ENCODE assay signal across 27 cellular contexts in the genomic region with DNA sequence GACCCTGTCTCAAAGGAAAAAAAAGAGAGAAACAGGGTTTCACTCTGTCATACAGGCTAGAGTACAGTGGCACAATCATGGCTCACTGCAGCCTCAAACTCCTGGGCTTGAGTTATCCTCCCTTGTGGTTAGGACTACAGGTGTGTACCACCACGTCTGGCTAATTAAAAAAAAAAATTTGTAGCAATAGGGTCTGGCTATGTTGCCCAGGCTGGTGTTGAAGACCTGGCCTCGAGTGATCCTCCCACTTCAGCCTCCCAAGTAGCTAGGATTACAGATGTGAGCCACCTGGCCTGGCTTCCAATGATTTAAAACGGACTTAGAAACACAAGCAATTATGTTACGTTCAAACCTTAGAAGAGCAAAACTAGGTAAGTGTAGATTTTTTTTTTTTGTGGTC. TPM values are rescaled to one million over a fixed set of nuclear protein-coding genes. Genes with fewer than 3 reads are reported as not detected.
DNase-seq lines count a peak whose midpoint lies in the region; ATAC-seq and TF ChIP-seq lines count a peak whose summit lies in the region.
"Had no signal": no experiment of that assay in that cellular context is flagged by ENCODE, and none has a peak within 500 bp of the region (broad histone marks: within the 10 kb centered on the region; RNA-seq: fewer than 3 reads in every experiment).

No MANE protein-coding gene starts in this region.

- H3K4me3 Mint-ChIP-seq in T-helper 17 cell (no peak overlapping the region), WTC11 (no peak overlapping the region)
- H3K4me3 Mint-ChIP-seq in activated CD8-positive, alpha-beta T cell treated with anti-CD3 and anti-CD28 coated beads, Interleukin-2, amount 10 ng/mL, durations not matched to agents 7 days and 5 days, result no peak overlapping the region
- H3K4me3 Mint-ChIP-seq: CD14-positive monocyte; CD4-positive, alpha-beta memory T cell; CD4-positive, CD25-positive, alpha-beta regulatory T cell; CD8-positive, alpha-beta memory T cell had no signal

- H3K9me3 Mint-ChIP-seq in WTC11, result no peaks in the 10 kb centered on the region
- no peaks in the 10 kb centered on the region for H3K9me3 Mint-ChIP-seq in activated CD8-positive, alpha-beta T cell treated with anti-CD3 and anti-CD28 coated beads, Interleukin-2, amount 10 ng/mL, durations not matched to agents 7 days and 5 days (ENCODE audit: insufficient read depth)
- H3K9me3 Mint-ChIP-seq: CD4-positive, alpha-beta memory T cell; CD4-positive, CD25-positive, alpha-beta regulatory T cell; CD8-positive, alpha-beta memory T cell had no signal

- H3K27ac ChIP-seq in HEK293 (ENCODE audit: extremely low read depth, low read depth, low read length), result no peak overlapping the region
- H3K27ac ChIP-seq: BLaER1 had no signal

- H3K4me1 ChIP-seq in HEK293 (ENCODE audit: control insufficient read depth, insufficient read depth, low read length), result no peaks in the 10 kb centered on the region
- H3K4me1 ChIP-seq: BE2C, BLaER1 had no signal

- peaks cover 0 to 11% of the 10 kb centered on the region in 2 experiments; a peak in 1 of 3 replicates for H3K36me3 ChIP-seq in HEK293 (ENCODE audit: control insufficient read depth in 2 of 2, insufficient read depth in 1 of 2, low read length in 2 of 2)
- H3K36me3 ChIP-seq: BE2C had no signal

- H3K4me1 Mint-ChIP-seq in T-helper 17 cell, result peaks cover 2% of the 10 kb centered on the region
- H3K4me1 Mint-ChIP-seq in WTC11, result no peaks in the 10 kb centered on the region; the same call in 1 of the 2 replicates
- peaks cover 2% of the 10 kb centered on the region for H3K4me1 Mint-ChIP-seq in activated CD8-positive, alpha-beta T cell treated with anti-CD3 and anti-CD28 coated beads, Interleukin-2, amount 10 ng/mL, durations not matched to agents 7 days and 5 days (ENCODE audit: low read depth)

- POLR2A ChIA-PET in HEK293 (lab: Yijun Ruan, JAX) (no interaction called here), WTC11 (lab: Charles Lee) (interaction anchor here (1.0 kb wide), 1 partner anchor 9 kb away, joined by 3 read pairs; no protein-coding TSS in a partner anchor)
- POLR2A ChIA-PET in activated CD8-positive, alpha-beta T cell treated with anti-CD3 and anti-CD28 coated beads, Interleukin-2, amount 10 ng/mL, durations not matched to agents 7 days and 5 days (lab: Charles Lee), result interaction anchor here (0.7 kb wide), 1 partner anchor 46 kb away, joined by 3 read pairs; no protein-coding TSS in a partner anchor

- H3K27me3 Mint-ChIP-seq in T-helper 17 cell (no peaks in the 10 kb centered on the region), WTC11 (ENCODE audit: low read depth) (no peaks in the 10 kb centered on the region)
- H3K27me3 Mint-ChIP-seq in activated CD8-positive, alpha-beta T cell treated with anti-CD3 and anti-CD28 coated beads, Interleukin-2, amount 10 ng/mL, durations not matched to agents 7 days and 5 days (ENCODE audit: low read depth), result no peaks in the 10 kb centered on the region
- H3K27me3 Mint-ChIP-seq: CD4-positive, alpha-beta memory T cell; CD4-positive, CD25-positive, alpha-beta regulatory T cell; CD8-positive, alpha-beta memory T cell had no signal

- TF ChIP-seq CTCF in HEK293 (tag by site-specific recombination; IDR thresholded peaks at IDR 0.05) (no peak), WTC11 (IDR thresholded peaks at IDR 0.05) (no peak)

- H3K4me3 ChIP-seq in HEK293 (ENCODE audit: low read depth, low read length), result no peak overlapping the region
- H3K4me3 ChIP-seq: BLaER1, GM12878 had no signal

- no peak for ATAC-seq in T-helper 17 cell
- ATAC-seq in WTC11, result no peak
- ATAC-seq in activated CD8-positive, alpha-beta T cell treated with anti-CD3 and anti-CD28 coated beads, Interleukin-2, amount 10 ng/mL, durations not matched to agents 7 days and 5 days, result no peak
- ATAC-seq: GM12878 had no signal

- H3K36me3 Mint-ChIP-seq in T-helper 17 cell (ENCODE audit: low read depth) (no peaks in the 10 kb centered on the region), WTC11 (peaks cover 39% of the 10 kb centered on the region)
- H3K36me3 Mint-ChIP-seq in activated CD8-positive, alpha-beta T cell treated with anti-CD3 and anti-CD28 coated beads, Interleukin-2, amount 10 ng/mL, durations not matched to agents 7 days and 5 days (ENCODE audit: low read depth), result peaks cover 5% of the 10 kb centered on the region

- peak overlapping the region; percentile 11 for H3K27ac Mint-ChIP-seq in T-helper 17 cell
- H3K27ac Mint-ChIP-seq in WTC11, result no peak overlapping the region
- H3K27ac Mint-ChIP-seq in activated CD8-positive, alpha-beta T cell treated with anti-CD3 and anti-CD28 coated beads, Interleukin-2, amount 10 ng/mL, durations not matched to agents 7 days and 5 days, result no peak overlapping the region
- H3K27ac Mint-ChIP-seq: CD4-positive, CD25-positive, alpha-beta regulatory T cell; CD8-positive, alpha-beta memory T cell had no signal

- no peak for DNase-seq in T-helper 17 cell
- DNase-seq in WTC11 (ENCODE audit: low spot score), result no peak
- no peak for DNase-seq in NCI-H748 treated with DMSO at 0.1 percent for 48 hours (lab: John Stamatoyannopoulos, UW)
- no peak for DNase-seq in NCI-H2196 (lab: John Stamatoyannopoulos, UW; ENCODE audit: unreplicated experiment)
- no peak for DNase-seq in activated CD8-positive, alpha-beta T cell treated with anti-CD3 and anti-CD28 coated beads, Interleukin-2, amount 10 ng/mL, durations not matched to agents 7 days and 5 days
- DNase-seq: 8988T; ACHN; BE2C; C1 segment of cervical spinal cord; CD4-positive, alpha-beta memory T cell; CD4-positive, CD25-positive, alpha-beta regulatory T cell; CD8-positive, alpha-beta memory T cell; COR-L47; DMS 273 treated with DMSO at 0.1 percent for 48 hours; DMS153; DMS53; DMS79; DND-41; EL; GDM1 had no signal

- H3K9me3 ChIP-seq in HEK293 (ENCODE audit: control insufficient read depth, insufficient read depth, low read depth, low read length) (no peaks in the 10 kb centered on the region), T-helper 17 cell (ENCODE audit: control insufficient read depth, low read length, poor library complexity, severe bottlenecking) (no peaks in the 10 kb centered on the region)
- H3K9me3 ChIP-seq: BE2C, BLaER1 had no signal

- CTCF ChIA-PET in HEK293 (lab: Yijun Ruan, JAX), result interaction anchor here (0.6 to 1.0 kb wide), 2 partner anchors 15 to 98 kb away, joined by 3 to 4 read pairs; no protein-coding TSS in a partner anchor
- CTCF ChIA-PET in WTC11 (lab: Charles Lee), result no interaction called here
- CTCF ChIA-PET in activated CD8-positive, alpha-beta T cell treated with anti-CD3 and anti-CD28 coated beads, Interleukin-2, amount 10 ng/mL, durations not matched to agents 7 days and 5 days (lab: Charles Lee), result no interaction called here

TF ChIP-seq in HEK293, 187 proteins besides CTCF, POLR2A, EP300 and RAD21:
- TF ChIP-seq ZNF16 (tag by site-specific recombination; IDR thresholded peaks at IDR 0.05; ENCODE audit: low read depth) (no peak), ZNF121 (tag by site-specific recombination; IDR thresholded peaks at IDR 0.05) (peak; percentile 35; the same call in 1 of the 2 replicates)

TF ChIP-seq in WTC11, 78 proteins besides CTCF, POLR2A, EP300 and RAD21:
- TF ChIP-seq FOXK1 (CRISPR knock-in tag; IDR thresholded peaks at IDR 0.05), result no peak
- no peak for TF ChIP-seq NR2C2 (CRISPR knock-in tag; IDR thresholded peaks at IDR 0.05)
- TF ChIP-seq ZNF121 (CRISPR knock-in tag; IDR thresholded peaks at IDR 0.05), result peak; percentile 78

RNA-seq across cellular contexts. Expression of a gene that starts 22.1 kb away (rescaled TPM):
- total RNA-seq in T-helper 17 cell (1 to 10 TPM; 7.0 to 9.1 TPM), WTC11 (2021) (39.5 to 46.1 TPM (median 43.3 TPM) in 3 replicates)
- 10 to 100 TPM; 19.4 to 21.2 TPM for total RNA-seq in activated CD8-positive, alpha-beta T cell treated with anti-CD3 and anti-CD28 coated beads, Interleukin-2, amount 10 ng/mL, durations not matched to agents 7 days and 5 days

RNA-seq across cellular contexts. Expression of a gene that starts 45.5 kb away (rescaled TPM):
- 100 to 1,000 TPM; 152 to 173 TPM for total RNA-seq in T-helper 17 cell
- total RNA-seq in WTC11 (2021), result 219 to 254 TPM (median 224 TPM) in 3 replicates
- 100 to 1,000 TPM; 208 to 214 TPM for total RNA-seq in activated CD8-positive, alpha-beta T cell treated with anti-CD3 and anti-CD28 coated beads, Interleukin-2, amount 10 ng/mL, durations not matched to agents 7 days and 5 days

RNA-seq across cellular contexts. Expression of a gene that starts 45.8 kb away (rescaled TPM):
- total RNA-seq in T-helper 17 cell (under 1 TPM in 1 of 2 donors, not detected in 1; 0.80 TPM), WTC11 (2021) (not detected in 3 replicates)
- total RNA-seq in activated CD8-positive, alpha-beta T cell treated with anti-CD3 and anti-CD28 coated beads, Interleukin-2, amount 10 ng/mL, durations not matched to agents 7 days and 5 days, result under 1 TPM in 1 of 2 experiments, not detected in 1; 0.40 TPM
- total RNA-seq: A673; CD4-positive, CD25-positive, alpha-beta regulatory T cell; CD8-positive, alpha-beta memory T cell; Daoy; G401 had no signal
